In the genomic region with DNA sequence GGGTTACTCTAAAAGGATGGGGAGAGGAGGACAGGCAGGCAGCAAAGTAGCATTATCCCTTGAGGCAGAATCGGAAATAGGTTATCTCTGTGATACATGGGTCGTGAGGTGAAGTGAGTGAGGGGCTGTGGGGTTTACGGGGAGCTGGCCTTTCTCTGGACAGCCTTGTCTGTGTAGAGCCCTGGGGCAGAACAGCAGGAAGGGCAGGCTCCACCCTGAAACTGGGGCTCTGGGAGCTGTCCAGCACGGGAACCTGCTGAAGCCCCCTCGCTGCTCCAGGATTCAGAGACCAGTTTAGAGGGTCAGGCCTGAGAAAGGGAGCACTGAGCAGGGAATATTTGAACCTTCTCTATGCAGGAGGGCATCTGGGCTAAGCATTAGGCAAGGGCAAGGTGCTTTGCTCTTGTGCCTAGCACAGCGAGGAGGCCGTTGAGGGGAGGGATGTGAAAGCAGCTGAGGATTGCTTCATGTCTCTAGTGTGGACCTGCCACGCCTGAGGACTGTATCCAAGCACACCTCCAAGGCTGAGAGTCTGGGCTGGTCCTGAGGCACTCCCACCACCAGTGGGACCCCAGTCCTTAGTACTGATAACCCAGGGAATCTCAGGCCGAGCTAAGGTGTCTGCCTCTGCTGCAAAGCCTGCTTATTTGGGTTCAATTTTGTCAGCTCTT, we compare ENCODE assay signal across 1 cellular context.
TF ChIP-seq lines count a peak whose summit lies in the region.

No MANE protein-coding gene starts in this region.

TF ChIP-seq in K562, 482 proteins besides CTCF, POLR2A, EP300 and RAD21 (continues in another document):
- TF ChIP-seq DMBX1 (CRISPR knock-in tag; IDR thresholded peaks at IDR 0.05; ENCODE audit: borderline replicate concordance): 0 out of 2 replicates have a peak, but pooled peaks have one; percentile 41
- peak in 1 of 2 experiments; percentile 97 for TF ChIP-seq AFF1 (IDR thresholded peaks at IDR 0.05; ENCODE audit: low read depth in 1 of 2, partially characterized antibody in 2 of 2)
- TF ChIP-seq SMARCA4 (IDR thresholded peaks at IDR 0.05): 0 out of 2 replicates have a peak, but pooled peaks have one; percentile 38
- TF ChIP-seq ZBTB7A (IDR thresholded peaks at IDR 0.05; ENCODE audit: borderline replicate concordance, control insufficient read depth, low read depth, low read length): peak; percentile 65; the same call in 1 of the 2 replicates
- peak in 1 of 2 experiments; percentile 81; a peak in 2 of 4 replicates for TF ChIP-seq TEAD1 (CRISPR knock-in tag; IDR thresholded peaks at IDR 0.05)
- peak; percentile 55; the same call in 1 of the 2 replicates for TF ChIP-seq ZNF766 (CRISPR knock-in tag; conservative IDR thresholded peaks at IDR 0.05)
- 0 out of 2 replicates have a peak, but pooled peaks have one; percentile 52 for TF ChIP-seq ATF2 (CRISPR knock-in tag; IDR thresholded peaks at IDR 0.05)
- peak; percentile 83; the same call in 1 of the 2 replicates for TF ChIP-seq FOXP1 (CRISPR knock-in tag; IDR thresholded peaks at IDR 0.05)
- TF ChIP-seq EHMT2 (IDR thresholded peaks at IDR 0.05): peak; percentile 99
- 0 out of 4 replicates have a peak, but pooled peaks of 1 of the 2 experiments have one; percentile 13 for TF ChIP-seq KDM1A (IDR thresholded peaks at IDR 0.05)
- TF ChIP-seq TEAD4 (IDR thresholded peaks at IDR 0.05; ENCODE audit: low read length): no peak
- peak; percentile 87; the same call in 1 of the 2 replicates for TF ChIP-seq TEAD4 (CRISPR knock-in tag; IDR thresholded peaks at IDR 0.05; ENCODE audit: borderline replicate concordance)
- peak; percentile 33; the same call in 1 of the 2 replicates for TF ChIP-seq CXXC5 (CRISPR knock-in tag; IDR thresholded peaks at IDR 0.05)
- no peak for TF ChIP-seq KLF6 (CRISPR knock-in tag; IDR thresholded peaks at IDR 0.05; ENCODE audit: borderline replicate concordance)
- peak in 1 of 2 experiments; percentile 40; a peak in 2 of 4 replicates for TF ChIP-seq HDAC1 (IDR thresholded peaks at IDR 0.05)
- TF ChIP-seq ATF1 (CRISPR knock-in tag; IDR thresholded peaks at IDR 0.05): no peak
- no peak for TF ChIP-seq ATF1 (tag; IDR thresholded peaks at IDR 0.05)
- TF ChIP-seq, protein P1, sequence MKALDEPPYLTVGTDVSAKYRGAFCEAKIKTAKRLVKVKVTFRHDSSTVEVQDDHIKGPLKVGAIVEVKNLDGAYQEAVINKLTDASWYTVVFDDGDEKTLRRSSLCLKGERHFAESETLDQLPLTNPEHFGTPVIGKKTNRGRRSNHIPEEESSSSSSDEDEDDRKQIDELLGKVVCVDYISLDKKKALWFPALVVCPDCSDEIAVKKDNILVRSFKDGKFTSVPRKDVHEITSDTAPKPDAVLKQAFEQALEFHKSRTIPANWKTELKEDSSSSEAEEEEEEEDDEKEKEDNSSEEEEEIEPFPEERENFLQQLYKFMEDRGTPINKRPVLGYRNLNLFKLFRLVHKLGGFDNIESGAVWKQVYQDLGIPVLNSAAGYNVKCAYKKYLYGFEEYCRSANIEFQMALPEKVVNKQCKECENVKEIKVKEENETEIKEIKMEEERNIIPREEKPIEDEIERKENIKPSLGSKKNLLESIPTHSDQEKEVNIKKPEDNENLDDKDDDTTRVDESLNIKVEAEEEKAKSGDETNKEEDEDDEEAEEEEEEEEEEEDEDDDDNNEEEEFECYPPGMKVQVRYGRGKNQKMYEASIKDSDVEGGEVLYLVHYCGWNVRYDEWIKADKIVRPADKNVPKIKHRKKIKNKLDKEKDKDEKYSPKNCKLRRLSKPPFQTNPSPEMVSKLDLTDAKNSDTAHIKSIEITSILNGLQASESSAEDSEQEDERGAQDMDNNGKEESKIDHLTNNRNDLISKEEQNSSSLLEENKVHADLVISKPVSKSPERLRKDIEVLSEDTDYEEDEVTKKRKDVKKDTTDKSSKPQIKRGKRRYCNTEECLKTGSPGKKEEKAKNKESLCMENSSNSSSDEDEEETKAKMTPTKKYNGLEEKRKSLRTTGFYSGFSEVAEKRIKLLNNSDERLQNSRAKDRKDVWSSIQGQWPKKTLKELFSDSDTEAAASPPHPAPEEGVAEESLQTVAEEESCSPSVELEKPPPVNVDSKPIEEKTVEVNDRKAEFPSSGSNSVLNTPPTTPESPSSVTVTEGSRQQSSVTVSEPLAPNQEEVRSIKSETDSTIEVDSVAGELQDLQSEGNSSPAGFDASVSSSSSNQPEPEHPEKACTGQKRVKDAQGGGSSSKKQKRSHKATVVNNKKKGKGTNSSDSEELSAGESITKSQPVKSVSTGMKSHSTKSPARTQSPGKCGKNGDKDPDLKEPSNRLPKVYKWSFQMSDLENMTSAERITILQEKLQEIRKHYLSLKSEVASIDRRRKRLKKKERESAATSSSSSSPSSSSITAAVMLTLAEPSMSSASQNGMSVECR (CRISPR knock-in tag; IDR thresholded peaks at IDR 0.05): peak; percentile 71; the same call in 1 of the 2 replicates
- peak; percentile 50; the same call in 1 of the 2 replicates for TF ChIP-seq ZNF12 (CRISPR knock-in tag; IDR thresholded peaks at IDR 0.05)
- no peak for TF ChIP-seq NR2F6 (CRISPR knock-in tag; IDR thresholded peaks at IDR 0.05)
- TF ChIP-seq ATF6 (CRISPR knock-in tag; IDR thresholded peaks at IDR 0.05): peak; percentile 80; the same call in 1 of the 2 replicates
- peak; percentile 29; the same call in 1 of the 2 replicates for TF ChIP-seq GABPB1 (CRISPR knock-in tag; IDR thresholded peaks at IDR 0.05)
- TF ChIP-seq, protein P2, sequence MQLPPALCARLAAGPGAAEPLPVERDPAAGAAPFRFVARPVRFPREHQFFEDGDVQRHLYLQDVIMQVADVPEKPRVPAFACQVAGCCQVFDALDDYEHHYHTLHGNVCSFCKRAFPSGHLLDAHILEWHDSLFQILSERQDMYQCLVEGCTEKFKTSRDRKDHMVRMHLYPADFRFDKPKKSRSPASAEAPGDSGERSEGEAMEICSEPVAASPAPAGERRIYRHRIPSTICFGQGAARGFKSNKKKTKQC (CRISPR knock-in tag; IDR thresholded peaks at IDR 0.05): peak; percentile 96
- peak; percentile 27; the same call in 1 of the 2 replicates for TF ChIP-seq HCFC1 (IDR thresholded peaks at IDR 0.05; ENCODE audit: low read depth, low read length)
- TF ChIP-seq HLTF (IDR thresholded peaks at IDR 0.05): no peak
- TF ChIP-seq MAX (CRISPR knock-in tag; IDR thresholded peaks at IDR 0.05): peak; percentile 57
- TF ChIP-seq SOX6 (IDR thresholded peaks at IDR 0.05): no peak
- TF ChIP-seq ID3 (CRISPR knock-in tag; IDR thresholded peaks at IDR 0.05): no peak
- 0 out of 2 replicates have a peak, but pooled peaks have one; percentile 19 for TF ChIP-seq ID3 (tag; IDR thresholded peaks at IDR 0.05)
- 0 out of 2 replicates have a peak, but pooled peaks have one; percentile 62 for TF ChIP-seq LCOR (CRISPR knock-in tag; IDR thresholded peaks at IDR 0.05)
- TF ChIP-seq ZNF431 (CRISPR knock-in tag; IDR thresholded peaks at IDR 0.05): peak; percentile 27; the same call in 1 of the 2 replicates
- peak; percentile 72 for TF ChIP-seq TFAP4 (CRISPR knock-in tag; IDR thresholded peaks at IDR 0.05; ENCODE audit: borderline replicate concordance)
- peak; percentile 28; the same call in 1 of the 2 replicates for TF ChIP-seq VEZF1 (CRISPR knock-in tag; IDR thresholded peaks at IDR 0.05)
- peak; percentile 94 for TF ChIP-seq PRMT5 (CRISPR knock-in tag; IDR thresholded peaks at IDR 0.05)
- peak in 1 of 2 experiments; percentile 65; a peak in 1 of 4 replicates for TF ChIP-seq SRF (CRISPR knock-in tag; IDR thresholded peaks at IDR 0.05)
- peak; percentile 76; the same call in 1 of the 2 replicates for TF ChIP-seq FOXK1 (CRISPR knock-in tag; IDR thresholded peaks at IDR 0.05; ENCODE audit: borderline replicate concordance)
- TF ChIP-seq, protein P3, sequence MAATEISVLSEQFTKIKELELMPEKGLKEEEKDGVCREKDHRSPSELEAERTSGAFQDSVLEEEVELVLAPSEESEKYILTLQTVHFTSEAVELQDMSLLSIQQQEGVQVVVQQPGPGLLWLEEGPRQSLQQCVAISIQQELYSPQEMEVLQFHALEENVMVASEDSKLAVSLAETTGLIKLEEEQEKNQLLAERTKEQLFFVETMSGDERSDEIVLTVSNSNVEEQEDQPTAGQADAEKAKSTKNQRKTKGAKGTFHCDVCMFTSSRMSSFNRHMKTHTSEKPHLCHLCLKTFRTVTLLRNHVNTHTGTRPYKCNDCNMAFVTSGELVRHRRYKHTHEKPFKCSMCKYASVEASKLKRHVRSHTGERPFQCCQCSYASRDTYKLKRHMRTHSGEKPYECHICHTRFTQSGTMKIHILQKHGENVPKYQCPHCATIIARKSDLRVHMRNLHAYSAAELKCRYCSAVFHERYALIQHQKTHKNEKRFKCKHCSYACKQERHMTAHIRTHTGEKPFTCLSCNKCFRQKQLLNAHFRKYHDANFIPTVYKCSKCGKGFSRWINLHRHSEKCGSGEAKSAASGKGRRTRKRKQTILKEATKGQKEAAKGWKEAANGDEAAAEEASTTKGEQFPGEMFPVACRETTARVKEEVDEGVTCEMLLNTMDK (IDR thresholded peaks at IDR 0.05; ENCODE audit: borderline replicate concordance, insufficient read depth, low read depth, low read length, poor library complexity, severe bottlenecking): no peak
- TF ChIP-seq TOE1 (IDR thresholded peaks at IDR 0.05; ENCODE audit: borderline replicate concordance): no peak
- TF ChIP-seq TOE1 (CRISPR knock-in tag; IDR thresholded peaks at IDR 0.05; ENCODE audit: borderline replicate concordance, low read depth): 0 out of 2 replicates have a peak, but pooled peaks have one; percentile 30
- TF ChIP-seq MIER1 (IDR thresholded peaks at IDR 0.05; ENCODE audit: low read depth): peak; percentile 98
